ENCODE assay signal across 16 cellular contexts in the genomic region with DNA sequence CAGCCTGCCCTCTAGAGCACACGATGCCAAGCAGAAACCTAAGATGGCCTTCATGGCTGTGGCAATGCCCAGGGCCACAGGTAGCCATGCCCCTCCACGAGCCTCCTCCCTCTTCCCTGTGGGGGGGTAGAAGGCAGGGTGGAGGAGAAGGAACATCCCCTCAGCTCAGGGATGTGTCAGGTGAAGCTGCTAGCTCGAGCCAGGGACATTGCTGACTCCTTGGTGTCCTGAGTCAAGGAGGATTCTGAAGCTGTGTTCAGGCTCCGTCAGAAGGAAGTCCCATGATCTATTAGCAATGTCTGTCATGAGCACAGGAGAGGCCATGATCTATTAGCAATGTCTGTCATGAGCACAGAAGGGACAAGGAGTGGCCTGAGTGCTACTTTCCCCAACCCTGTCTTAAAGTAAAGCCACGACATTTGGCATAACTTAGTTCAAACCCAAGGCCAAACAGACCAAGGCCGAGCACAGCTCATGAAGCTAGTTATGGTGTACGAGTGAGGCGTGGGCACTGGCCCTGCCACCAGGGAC.
"Had no signal": no experiment of that assay in that cellular context is flagged by ENCODE, and none has a peak within 500 bp of the region (broad histone marks: within the 10 kb centered on the region; RNA-seq: fewer than 3 reads in every experiment).

No MANE protein-coding gene starts in this region.

- H3K4me1 ChIP-seq: adrenal gland had no signal

- H3K9me3 ChIP-seq: adrenal gland, thoracic aorta had no signal

- DNase-seq: activated CD4-positive, CD25-positive, alpha-beta regulatory T cell treated with anti-CD3 and anti-CD28 coated beads, Interleukin-2, amount 50 U/mL, for 72 hours; activated CD8-positive, alpha-beta memory T cell treated with anti-CD3 and anti-CD28 coated beads for 24 hours; activated CD8-positive, alpha-beta memory T cell treated with anti-CD3 and anti-CD28 coated beads, Interleukin-2, amount 50 U/mL, for 48 hours; activated effector memory CD4-positive, alpha-beta T cell treated with anti-CD3 and anti-CD28 coated beads, Interleukin-2, amount 50 U/mL, for 16 hours; activated T-cell treated with anti-CD3 and anti-CD28 coated beads, Interleukin-2, amount 50 U/mL, for 48 hours; adrenal gland; dermis blood vessel endothelial cell; effector memory CD4-positive, alpha-beta T cell; foreskin fibroblast; left cardiac atrium; natural killer cell; stimulated activated naive B cell treated with anti-CD40 and anti-IgM and Interleukin-4, amounts not matched to agents 10 μg/mL and 1 μg/mL and 100 μg/mL, for 72 hours; T-helper 2 cell had no signal

- H3K27ac Mint-ChIP-seq: activated naive CD4-positive, alpha-beta T cell treated with anti-CD3 and anti-CD28 coated beads, Interleukin-2, amount 50 U/mL, for 24 hours; natural killer cell had no signal

- ATAC-seq: left cardiac atrium; natural killer cell; stimulated activated naive B cell treated with anti-CD40 and anti-IgM and Interleukin-4, amounts not matched to agents 10 μg/mL and 1 μg/mL and 100 μg/mL, for 72 hours had no signal

- H3K27me3 ChIP-seq: adrenal gland had no signal

- H3K4me3 Mint-ChIP-seq: activated naive CD4-positive, alpha-beta T cell treated with anti-CD3 and anti-CD28 coated beads, Interleukin-2, amount 50 U/mL, for 24 hours; natural killer cell; stimulated activated naive B cell treated with anti-CD40 and anti-IgM and Interleukin-4, amounts not matched to agents 10 μg/mL and 1 μg/mL and 100 μg/mL, for 72 hours had no signal

- H3K36me3 Mint-ChIP-seq: activated naive CD4-positive, alpha-beta T cell treated with anti-CD3 and anti-CD28 coated beads, Interleukin-2, amount 50 U/mL, for 24 hours; natural killer cell; stimulated activated naive B cell treated with anti-CD40 and anti-IgM and Interleukin-4, amounts not matched to agents 10 μg/mL and 1 μg/mL and 100 μg/mL, for 72 hours had no signal

- H3K4me3 ChIP-seq: adrenal gland, thoracic aorta had no signal

- H3K4me1 Mint-ChIP-seq: activated naive CD4-positive, alpha-beta T cell treated with anti-CD3 and anti-CD28 coated beads, Interleukin-2, amount 50 U/mL, for 24 hours; natural killer cell had no signal

- H3K36me3 ChIP-seq: adrenal gland, thoracic aorta had no signal

- H3K9me3 Mint-ChIP-seq: activated naive CD4-positive, alpha-beta T cell treated with anti-CD3 and anti-CD28 coated beads, Interleukin-2, amount 50 U/mL, for 24 hours; natural killer cell had no signal

- H3K27ac ChIP-seq: adrenal gland, thoracic aorta, VCaP had no signal
